ENCODE assay signal across 10 cellular contexts in the genomic region with DNA sequence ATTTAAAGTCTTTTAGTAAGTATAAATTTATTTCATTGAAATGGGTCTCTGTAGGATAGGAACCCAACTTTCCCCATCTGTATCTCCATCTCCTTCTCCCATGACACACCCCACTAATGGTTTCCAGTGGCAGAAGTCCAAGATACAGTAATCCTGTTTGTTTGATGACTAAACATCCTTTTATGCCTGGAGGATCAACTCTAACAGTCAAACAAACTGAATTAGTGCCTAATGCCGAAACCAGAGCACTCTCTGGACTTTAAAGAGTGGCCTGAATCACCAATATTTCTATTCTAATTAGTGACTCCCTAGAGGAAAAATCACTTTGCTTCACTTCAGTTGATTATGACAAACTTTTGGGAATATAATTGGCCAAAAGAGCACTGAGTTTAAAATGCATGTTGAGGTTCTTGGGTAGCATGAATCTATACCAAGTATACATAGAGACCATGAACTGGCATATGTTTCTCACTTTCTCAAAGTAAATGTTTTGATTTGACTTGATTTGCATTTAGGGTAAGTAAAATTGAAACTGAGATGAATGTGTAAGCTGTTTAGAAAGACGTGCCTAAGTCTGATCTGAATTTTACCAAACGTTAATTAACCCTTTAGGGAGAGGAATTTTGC.
DNase-seq lines count a peak whose midpoint lies in the region; ATAC-seq, FAIRE-seq and TF ChIP-seq lines count a peak whose summit lies in the region.
"Had no signal": no experiment of that assay in that cellular context is flagged by ENCODE, and none has a peak within 500 bp of the region (broad histone marks: within the 10 kb centered on the region; RNA-seq: fewer than 3 reads in every experiment).

No MANE protein-coding gene starts in this region.

- H2BK120ac ChIP-seq in mesenchymal stem cell (ENCODE audit: low read depth, low read length), result no peak overlapping the region

- no peak overlapping the region for H2BK12ac ChIP-seq in mesenchymal stem cell (ENCODE audit: low read length in 2 of 2)

- H3K27ac ChIP-seq in mesenchymal stem cell (ENCODE audit: low read length, poor library complexity, severe bottlenecking), result no peak overlapping the region
- H3K27ac ChIP-seq in transverse colon, result no peak overlapping the region
- H3K27ac ChIP-seq: heart left ventricle had no signal

- H3K36me3 ChIP-seq in mesenchymal stem cell (ENCODE audit: control insufficient read depth in 1 of 2, insufficient read depth in 2 of 2, low read depth in 1 of 2, low read length in 2 of 2) (no peaks in the 10 kb centered on the region), transverse colon (no peaks in the 10 kb centered on the region)
- H3K36me3 ChIP-seq: heart left ventricle had no signal

- H3K27me3 ChIP-seq in mesenchymal stem cell (ENCODE audit: control insufficient read depth in 1 of 2, insufficient read depth in 1 of 2, low read length in 2 of 2) (no peaks in the 10 kb centered on the region), transverse colon (no peaks in the 10 kb centered on the region)
- H3K27me3 ChIP-seq: heart left ventricle had no signal

- intact Hi-C loops in transverse colon (cut with DNase I; ENCODE audit: low total_unique reads), result no loop called here

- no peak overlapping the region for H3K14ac ChIP-seq in mesenchymal stem cell (ENCODE audit: low read length in 2 of 2)

- peak overlapping the region in 1 of 2 experiments; percentile 43 for H3K4me3 ChIP-seq in mesenchymal stem cell (ENCODE audit: insufficient read depth in 1 of 2, low read depth in 1 of 2, low read length in 2 of 2)
- H3K4me3 ChIP-seq in transverse colon, result no peak overlapping the region
- H3K4me3 ChIP-seq: heart left ventricle had no signal

- no peak for TF ChIP-seq EP300 in transverse colon (IDR thresholded peaks at IDR 0.05; ENCODE audit: low read depth)

- no peak overlapping the region for H3K4ac ChIP-seq in mesenchymal stem cell (ENCODE audit: low read depth in 1 of 2, low read length in 2 of 2)

- H3K9me3 ChIP-seq in mesenchymal stem cell (ENCODE audit: control insufficient read depth, low read length) (no peaks in the 10 kb centered on the region), transverse colon (no peaks in the 10 kb centered on the region)
- H3K9me3 ChIP-seq: heart left ventricle had no signal

- H3K9ac ChIP-seq in mesenchymal stem cell (ENCODE audit: low read length), result no peak overlapping the region

- H2AK5ac ChIP-seq in mesenchymal stem cell (ENCODE audit: low read length, severe bottlenecking), result no peak overlapping the region

- no peak overlapping the region for H2BK15ac ChIP-seq in mesenchymal stem cell (ENCODE audit: low read depth, poor library complexity, severe bottlenecking)

- no peak for FAIRE-seq in frontal cortex (lab: Jason Lieb, UNC)

- H3K18ac ChIP-seq in mesenchymal stem cell (ENCODE audit: low read depth in 1 of 2, low read length in 2 of 2), result no peak overlapping the region

- no peak overlapping the region for H2BK5ac ChIP-seq in mesenchymal stem cell (ENCODE audit: low read depth, low read length, poor library complexity, severe bottlenecking)

- no peak for ATAC-seq in GM18868 (IDR thresholded peaks at IDR 0.05; ENCODE audit: unreplicated experiment)
- ATAC-seq: heart left ventricle had no signal

- H4K8ac ChIP-seq in mesenchymal stem cell (ENCODE audit: low read length), result no peak overlapping the region

- H3K23ac ChIP-seq in mesenchymal stem cell (ENCODE audit: low read length in 2 of 2), result no peak overlapping the region

- H3K4me1 ChIP-seq in mesenchymal stem cell (ENCODE audit: control insufficient read depth, insufficient read depth, low read depth, low read length) (no peaks in the 10 kb centered on the region), transverse colon (no peaks in the 10 kb centered on the region)
- H3K4me1 ChIP-seq: heart left ventricle had no signal

- DNase-seq in DMS53 (lab: John Stamatoyannopoulos, UW), result peak; percentile 85
- peak; percentile 67 for DNase-seq in NCI-H146 (lab: John Stamatoyannopoulos, UW)
- DNase-seq in amniotic stem cell (lab: John Stamatoyannopoulos, UW), result peak; percentile 71
- peak; percentile 87 for DNase-seq in mesenchymal stem cell
- DNase-seq in GM20000 (ENCODE audit: low spot score), result no peak
- DNase-seq in frontal cortex (ENCODE audit: low spot score in 2 of 2), result no peak
- DNase-seq in transverse colon, result no peak
- DNase-seq: heart left ventricle, NCI-H526 treated with DMSO at 0.1 percent for 48 hours had no signal

- in situ Hi-C loops in transverse colon (cut with MboI; ENCODE audit: low pct_ligation_motif_present in 1 of 4, low pct_unique_long_range_greater_than_20kb in 1 of 4, low sequenced_read_pairs in 3 of 4), result no loop called here

- TF ChIP-seq CTCF in GM20000 (IDR thresholded peaks at IDR 0.05; ENCODE audit: extremely low read depth, missing control alignments), result no peak
- no peak for TF ChIP-seq CTCF in transverse colon (IDR thresholded peaks at IDR 0.05)

- no peaks in the 10 kb centered on the region for H3K79me1 ChIP-seq in mesenchymal stem cell (replicated peaks; ENCODE audit: low read length, poor library complexity, severe bottlenecking)

- no peak for TF ChIP-seq POLR2A in transverse colon (IDR thresholded peaks at IDR 0.05)

- H2AFZ ChIP-seq in mesenchymal stem cell (ENCODE audit: low read depth, low read length), result no peak overlapping the region

- no peak overlapping the region for H4K91ac ChIP-seq in mesenchymal stem cell (ENCODE audit: low read length)

- 0% methylated on average over 1 of the region's 3 CpGs for WGBS in mesenchymal stem cell
- WGBS in transverse colon (ENCODE audit: low coverage in 1 of 2), 2 donors, result 13 to 25% methylated on average over 3 of the region's 3 CpGs

- H3K4me2 ChIP-seq in mesenchymal stem cell (ENCODE audit: low read length, poor library complexity, severe bottlenecking), result no peak overlapping the region

Comparison
In these comparisons a context has a peak if more than half of its experiments do, and no peak if none do; other contexts are left out.
1. DNase-seq: peak in DMS53 (single experiment), NCI-H146 (single experiment), amniotic stem cell (single experiment) and mesenchymal stem cell (single experiment); none in GM20000 (single experiment), frontal cortex (0 of 2) and transverse colon (single experiment).